22 cellular contexts compared by ENCODE assay signal in genomic region chr21:27290020-27290419, GRCh38.
"Had no signal": no experiment of that assay in that cellular context is flagged by ENCODE, and none has a peak within 500 bp of the region (broad histone marks: within the 10 kb centered on the region; RNA-seq: fewer than 3 reads in every experiment).

No MANE protein-coding gene starts in this region.

- H3K9ac ChIP-seq: parathyroid adenoma had no signal

- H3K36me3 ChIP-seq: colonic mucosa, left lung, sigmoid colon, spleen, suprapubic skin, tibial nerve had no signal

- H3K4me1 Mint-ChIP-seq: activated naive CD4-positive, alpha-beta T cell treated with anti-CD3 and anti-CD28 coated beads, Interleukin-2, amount 50 U/mL, for 24 hours; WTC11 had no signal

- H3K4me3 ChIP-seq: colonic mucosa, left lung, lung, mucosa of descending colon, psoas muscle, sigmoid colon, spleen, suprapubic skin, tibial nerve had no signal

- H3K4me3 Mint-ChIP-seq: activated CD8-positive, alpha-beta T cell treated with anti-CD3 and anti-CD28 coated beads for 36 hours; activated naive CD4-positive, alpha-beta T cell treated with anti-CD3 and anti-CD28 coated beads, Interleukin-2, amount 50 U/mL, for 24 hours; natural killer cell treated with Interleukin-12 subunit alpha and Interleukin-12 subunit beta and Interleukin-15 and Interleukin-18, amount 100 ng/mL, for 72 hours; WTC11 had no signal

- H3K27me3 ChIP-seq: colonic mucosa, left lung, sigmoid colon, spleen, suprapubic skin, tibial nerve had no signal

- H3K79me2 ChIP-seq: parathyroid adenoma had no signal

- ATAC-seq: activated CD8-positive, alpha-beta T cell treated with anti-CD3 and anti-CD28 coated beads for 36 hours; left lung; mucosa of descending colon; natural killer cell treated with Interleukin-12 subunit alpha and Interleukin-12 subunit beta and Interleukin-15 and Interleukin-18, amount 100 ng/mL, for 72 hours; psoas muscle; WTC11 had no signal

- H3K27ac Mint-ChIP-seq: activated CD8-positive, alpha-beta T cell treated with anti-CD3 and anti-CD28 coated beads for 36 hours; activated naive CD4-positive, alpha-beta T cell treated with anti-CD3 and anti-CD28 coated beads, Interleukin-2, amount 50 U/mL, for 24 hours; activated T-helper 2 cell treated with anti-CD3 and anti-CD28 coated beads, Interferon-gamma antibody, Interleukin-2, Interleukin-4, amounts not matched to agents 10 μg/mL and 5 μg/mL and 100 μg/mL, durations not matched to agents 14 hours and 24 hours and 36 hours; natural killer cell treated with Interleukin-12 subunit alpha and Interleukin-12 subunit beta and Interleukin-15 and Interleukin-18, amount 100 ng/mL, for 72 hours; WTC11 had no signal

- DNase-seq: activated CD4-positive, alpha-beta T cell treated with anti-CD3 and anti-CD28 coated beads, Interleukin-2, amount 50 U/mL, for 1 hour; activated CD8-positive, alpha-beta T cell treated with anti-CD3 and anti-CD28 coated beads for 36 hours; activated T-cell treated with anti-CD3 and anti-CD28 coated beads, Interleukin-2, amount 50 U/mL, for 48 hours; anterior cingulate cortex; colonic mucosa; effector CD8-positive, alpha-beta T cell; left lung; mesendoderm; mucosa of descending colon; psoas muscle; sigmoid colon; spleen; stimulated activated naive CD4-positive, alpha-beta T cell; T-helper 2 cell had no signal

- H3K9me3 ChIP-seq: colonic mucosa, left lung, mucosa of descending colon, psoas muscle, sigmoid colon, suprapubic skin, tibial nerve had no signal

- H3K27me3 Mint-ChIP-seq: activated CD8-positive, alpha-beta T cell treated with anti-CD3 and anti-CD28 coated beads for 36 hours; activated naive CD4-positive, alpha-beta T cell treated with anti-CD3 and anti-CD28 coated beads, Interleukin-2, amount 50 U/mL, for 24 hours; natural killer cell treated with Interleukin-12 subunit alpha and Interleukin-12 subunit beta and Interleukin-15 and Interleukin-18, amount 100 ng/mL, for 72 hours had no signal

- H2AFZ ChIP-seq: parathyroid adenoma had no signal

- H3K4me1 ChIP-seq: colonic mucosa, left lung, parathyroid adenoma, psoas muscle, sigmoid colon, spleen, suprapubic skin, tibial nerve had no signal

- H3K27ac ChIP-seq: colonic mucosa, left lung, parathyroid adenoma, psoas muscle, sigmoid colon, spleen, suprapubic skin, tibial nerve had no signal

- H3K36me3 Mint-ChIP-seq: activated naive CD4-positive, alpha-beta T cell treated with anti-CD3 and anti-CD28 coated beads, Interleukin-2, amount 50 U/mL, for 24 hours had no signal
